In the genomic region with DNA sequence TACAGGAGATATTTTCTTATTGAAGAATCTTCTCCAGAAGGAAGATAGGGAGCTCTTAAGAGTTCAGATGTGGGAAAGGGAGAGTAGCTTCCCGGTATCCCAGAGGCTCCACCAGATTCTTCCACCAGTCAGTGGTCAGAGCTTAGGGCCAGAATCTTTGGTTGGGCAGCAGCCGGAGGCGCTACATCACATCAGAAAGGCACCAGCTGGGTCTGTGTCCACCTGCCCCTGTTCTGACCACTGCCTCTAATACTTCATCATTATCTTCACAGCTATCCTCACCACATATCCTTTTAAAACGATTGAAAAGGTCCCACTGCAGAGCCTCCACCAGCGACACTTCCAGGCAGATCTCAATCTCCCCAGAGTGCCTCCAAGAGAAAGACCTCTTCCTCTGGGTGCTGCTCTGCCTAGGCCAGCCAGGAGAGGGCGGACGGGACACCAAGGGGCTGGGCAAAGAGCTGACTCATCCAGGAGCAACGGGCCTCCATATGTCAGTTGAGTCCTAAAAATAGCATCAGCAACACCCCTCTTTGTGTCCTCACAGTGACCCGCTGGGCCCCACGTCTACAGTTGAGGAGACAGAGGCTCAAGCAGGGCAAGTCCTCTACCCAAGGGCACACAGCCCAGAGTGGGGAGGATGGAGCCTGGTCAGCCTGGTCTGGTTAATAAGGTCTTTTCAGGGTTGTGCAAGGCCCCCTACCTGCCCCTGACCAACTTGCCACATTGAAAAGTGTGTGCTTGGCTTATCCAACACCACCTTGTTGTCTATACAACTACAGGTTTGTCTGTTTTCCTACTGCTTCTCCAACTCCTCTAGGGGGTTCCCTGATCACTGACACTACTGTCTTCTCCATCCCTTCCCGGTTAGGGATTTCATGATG, we compare ENCODE assay signal across 8 cellular contexts.
A peak's percentile ranks its signal among the peaks of the same experiment; 100 is the strongest.
DNase-seq lines count a peak whose midpoint lies in the region; ATAC-seq and TF ChIP-seq lines count a peak whose summit lies in the region.

No MANE protein-coding gene starts in this region.

- peaks cover 23% of the 10 kb centered on the region for H3K4me1 ChIP-seq in BLaER1
- H3K4me1 ChIP-seq in MM.1S (ENCODE audit: low read length), result peaks cover 7% of the 10 kb centered on the region
- H3K4me1 ChIP-seq in left ventricle myocardium inferior, result peaks cover 6% of the 10 kb centered on the region
- H3K4me1 ChIP-seq in esophagus muscularis mucosa, result peaks cover 0 to 7% (median 3%) of the 10 kb centered on the region in 4 donors

- H3K36me3 Mint-ChIP-seq in WTC11, result peaks cover 76% of the 10 kb centered on the region

- H3K36me3 ChIP-seq in BLaER1 (peaks cover 100% of the 10 kb centered on the region), MM.1S (replicated peaks; ENCODE audit: insufficient read depth, low read length) (no peaks in the 10 kb centered on the region), left ventricle myocardium inferior (no peaks in the 10 kb centered on the region), esophagus muscularis mucosa (no peaks in the 10 kb centered on the region)

- no peak for TF ChIP-seq POLR2A in esophagus muscularis mucosa (IDR thresholded peaks at IDR 0.05; ENCODE audit: low read depth)

- peak overlapping the region; percentile 13; the same call in 1 of the 2 replicates for H3K27ac Mint-ChIP-seq in WTC11

- no peaks in the 10 kb centered on the region for H3K27me3 ChIP-seq in BLaER1
- H3K27me3 ChIP-seq in MM.1S (replicated peaks; ENCODE audit: insufficient read depth, low read length), result no peaks in the 10 kb centered on the region
- peaks cover 4% of the 10 kb centered on the region for H3K27me3 ChIP-seq in left ventricle myocardium inferior (ENCODE audit: low read depth)
- H3K27me3 ChIP-seq in esophagus muscularis mucosa, result no peaks in the 10 kb centered on the region

- intact Hi-C loops in left ventricle myocardium inferior (cut with micrococcal nuclease) (no loop called here), esophagus muscularis mucosa (cut with DNase I) (no loop called here)

- POLR2A ChIA-PET in WTC11 (lab: Charles Lee), result interaction anchor here (0.9 to 1.2 kb wide), 2 partner anchors 61 to 81 kb away, joined by 3 to 4 read pairs; a partner anchor contains a TSS

- no peaks in the 10 kb centered on the region for H3K9me2 ChIP-seq in MM.1S (replicated peaks; ENCODE audit: insufficient read depth, low read length)

- TF ChIP-seq CTCF in MM.1S (IDR thresholded peaks at IDR 0.05; ENCODE audit: low read length) (peak; percentile 47), WTC11 (IDR thresholded peaks at IDR 0.05) (peak; percentile 44), left ventricle myocardium inferior (IDR thresholded peaks at IDR 0.05; ENCODE audit: borderline replicate concordance) (peak; percentile 37), esophagus muscularis mucosa (IDR thresholded peaks at IDR 0.05) (peak in 1 of 3 experiments; percentile 17)

- H3K27me3 Mint-ChIP-seq in WTC11 (ENCODE audit: low read depth), result no peaks in the 10 kb centered on the region

- no peaks in the 10 kb centered on the region for H3K9me3 Mint-ChIP-seq in WTC11

- CTCF ChIA-PET in WTC11 (lab: Charles Lee), result interaction anchor here (0.5 to 5.4 kb wide), 30 partner anchors 9 to 385 kb away, joined by 3 to 50 read pairs (median 4); a partner anchor contains a TSS

- no peaks in the 10 kb centered on the region for H3K9me3 ChIP-seq in BLaER1
- H3K9me3 ChIP-seq in MM.1S (replicated peaks; ENCODE audit: insufficient read depth, low read length), result no peaks in the 10 kb centered on the region
- no peaks in the 10 kb centered on the region for H3K9me3 ChIP-seq in left ventricle myocardium inferior (replicated peaks)
- H3K9me3 ChIP-seq in esophagus muscularis mucosa, result no peaks in the 10 kb centered on the region

- peak; percentile 76 for DNase-seq in MM.1S
- peak; percentile 84 for DNase-seq in WTC11 (ENCODE audit: low spot score)
- DNase-seq in left ventricle myocardium inferior, result peak; percentile 20
- DNase-seq in stromal cell of bone marrow (ENCODE audit: low read depth), result peak; percentile 21
- no peak for DNase-seq in esophagus muscularis mucosa (ENCODE audit: extremely low spot score)

- peak overlapping the region; percentile 7 for H3K4me2 ChIP-seq in BLaER1
- no peak overlapping the region for H3K4me2 ChIP-seq in MM.1S (ENCODE audit: low read depth, low read length)

- no peak for TF ChIP-seq EP300 in esophagus muscularis mucosa (IDR thresholded peaks at IDR 0.05)

- peaks cover 13% of the 10 kb centered on the region for H3K4me1 Mint-ChIP-seq in WTC11

- peak; percentile 74 for ATAC-seq in GM18499 (IDR thresholded peaks at IDR 0.05; ENCODE audit: insufficient read depth, unreplicated experiment)
- peak; percentile 96 for ATAC-seq in WTC11
- no peak for ATAC-seq in HG03025 (IDR thresholded peaks at IDR 0.05; ENCODE audit: low FRiP score, unreplicated experiment)

- no peaks in the 10 kb centered on the region for H3K79me2 ChIP-seq in MM.1S (ENCODE audit: low read length)

- no peak overlapping the region for H3K4me3 Mint-ChIP-seq in WTC11

- H3K27ac ChIP-seq in BLaER1, result peak overlapping the region; percentile 29; the same call in 1 of the 2 replicates
- no peak overlapping the region for H3K27ac ChIP-seq in MM.1S (ENCODE audit: low read length)
- H3K27ac ChIP-seq in left ventricle myocardium inferior (replicated peaks), result no peak overlapping the region
- no peak overlapping the region for H3K27ac ChIP-seq in esophagus muscularis mucosa (replicated peaks in 1 of 4)

- no peaks in the 10 kb centered on the region for H3F3A ChIP-seq in MM.1S (ENCODE audit: insufficient read depth, low read length)

- WGBS in esophagus muscularis mucosa, result 58% methylated on average over 9 of the region's 11 CpGs

- H3K9ac ChIP-seq in BLaER1 (no peak overlapping the region), MM.1S (ENCODE audit: low read length) (no peak overlapping the region)

- H4K20me1 ChIP-seq in BLaER1, result no peaks in the 10 kb centered on the region
- no peaks in the 10 kb centered on the region for H4K20me1 ChIP-seq in MM.1S (ENCODE audit: insufficient read depth, low read length)

- peak overlapping the region; percentile 47; the same call in 1 of the 2 replicates for H2AFZ ChIP-seq in MM.1S (ENCODE audit: low read length)

- no peak overlapping the region for H3K4me3 ChIP-seq in BLaER1
- H3K4me3 ChIP-seq in MM.1S (ENCODE audit: low read length), result no peak overlapping the region
- H3K4me3 ChIP-seq in left ventricle myocardium inferior, result no peak overlapping the region
- H3K4me3 ChIP-seq in esophagus muscularis mucosa, result no peak overlapping the region

TF ChIP-seq in WTC11, 78 proteins besides CTCF, POLR2A, EP300 and RAD21 (continues in another document):
- TF ChIP-seq, protein P1, sequence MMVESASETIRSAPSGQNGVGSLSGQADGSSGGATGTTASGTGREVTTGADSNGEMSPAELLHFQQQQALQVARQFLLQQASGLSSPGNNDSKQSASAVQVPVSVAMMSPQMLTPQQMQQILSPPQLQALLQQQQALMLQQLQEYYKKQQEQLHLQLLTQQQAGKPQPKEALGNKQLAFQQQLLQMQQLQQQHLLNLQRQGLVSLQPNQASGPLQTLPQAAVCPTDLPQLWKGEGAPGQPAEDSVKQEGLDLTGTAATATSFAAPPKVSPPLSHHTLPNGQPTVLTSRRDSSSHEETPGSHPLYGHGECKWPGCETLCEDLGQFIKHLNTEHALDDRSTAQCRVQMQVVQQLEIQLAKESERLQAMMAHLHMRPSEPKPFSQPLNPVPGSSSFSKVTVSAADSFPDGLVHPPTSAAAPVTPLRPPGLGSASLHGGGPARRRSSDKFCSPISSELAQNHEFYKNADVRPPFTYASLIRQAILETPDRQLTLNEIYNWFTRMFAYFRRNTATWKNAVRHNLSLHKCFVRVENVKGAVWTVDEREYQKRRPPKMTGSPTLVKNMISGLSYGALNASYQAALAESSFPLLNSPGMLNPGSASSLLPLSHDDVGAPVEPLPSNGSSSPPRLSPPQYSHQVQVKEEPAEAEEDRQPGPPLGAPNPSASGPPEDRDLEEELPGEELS (CRISPR knock-in tag; IDR thresholded peaks at IDR 0.05), result no peak
- no peak for TF ChIP-seq NFYB (CRISPR knock-in tag; conservative IDR thresholded peaks at IDR 0.05; ENCODE audit: low read depth)
- no peak for TF ChIP-seq FOXJ3 (CRISPR knock-in tag; IDR thresholded peaks at IDR 0.05; ENCODE audit: borderline replicate concordance)
- TF ChIP-seq ZNF423 (CRISPR knock-in tag; IDR thresholded peaks at IDR 0.05), result no peak
- TF ChIP-seq JAZF1 (CRISPR knock-in tag; IDR thresholded peaks at IDR 0.05), result no peak
- no peak for TF ChIP-seq CREM (CRISPR knock-in tag; IDR thresholded peaks at IDR 0.05)
- peak; percentile 98 for TF ChIP-seq NFE2L1 (CRISPR knock-in tag; IDR thresholded peaks at IDR 0.05)
- no peak for TF ChIP-seq GTF2I (CRISPR knock-in tag; conservative IDR thresholded peaks at IDR 0.05)
- TF ChIP-seq, protein P2, sequence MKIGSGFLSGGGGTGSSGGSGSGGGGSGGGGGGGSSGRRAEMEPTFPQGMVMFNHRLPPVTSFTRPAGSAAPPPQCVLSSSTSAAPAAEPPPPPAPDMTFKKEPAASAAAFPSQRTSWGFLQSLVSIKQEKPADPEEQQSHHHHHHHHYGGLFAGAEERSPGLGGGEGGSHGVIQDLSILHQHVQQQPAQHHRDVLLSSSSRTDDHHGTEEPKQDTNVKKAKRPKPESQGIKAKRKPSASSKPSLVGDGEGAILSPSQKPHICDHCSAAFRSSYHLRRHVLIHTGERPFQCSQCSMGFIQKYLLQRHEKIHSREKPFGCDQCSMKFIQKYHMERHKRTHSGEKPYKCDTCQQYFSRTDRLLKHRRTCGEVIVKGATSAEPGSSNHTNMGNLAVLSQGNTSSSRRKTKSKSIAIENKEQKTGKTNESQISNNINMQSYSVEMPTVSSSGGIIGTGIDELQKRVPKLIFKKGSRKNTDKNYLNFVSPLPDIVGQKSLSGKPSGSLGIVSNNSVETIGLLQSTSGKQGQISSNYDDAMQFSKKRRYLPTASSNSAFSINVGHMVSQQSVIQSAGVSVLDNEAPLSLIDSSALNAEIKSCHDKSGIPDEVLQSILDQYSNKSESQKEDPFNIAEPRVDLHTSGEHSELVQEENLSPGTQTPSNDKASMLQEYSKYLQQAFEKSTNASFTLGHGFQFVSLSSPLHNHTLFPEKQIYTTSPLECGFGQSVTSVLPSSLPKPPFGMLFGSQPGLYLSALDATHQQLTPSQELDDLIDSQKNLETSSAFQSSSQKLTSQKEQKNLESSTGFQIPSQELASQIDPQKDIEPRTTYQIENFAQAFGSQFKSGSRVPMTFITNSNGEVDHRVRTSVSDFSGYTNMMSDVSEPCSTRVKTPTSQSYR (CRISPR knock-in tag; IDR thresholded peaks at IDR 0.05), result no peak
- TF ChIP-seq ZNF121 (CRISPR knock-in tag; IDR thresholded peaks at IDR 0.05), result no peak
- TF ChIP-seq ATF1 (CRISPR knock-in tag; IDR thresholded peaks at IDR 0.05), result no peak
- no peak for TF ChIP-seq TEAD4 (CRISPR knock-in tag; IDR thresholded peaks at IDR 0.05)
